In genomic region chr1:71695820-71696219, GRCh38 we compare ENCODE assay signal across 12 cellular contexts.
"Had no signal": no experiment of that assay in that cellular context is flagged by ENCODE, and none has a peak within 500 bp of the region (broad histone marks: within the 10 kb centered on the region; RNA-seq: fewer than 3 reads in every experiment).

No MANE protein-coding gene starts in this region.

- H3K4me1 ChIP-seq: prostate gland had no signal

- H3K36me3 ChIP-seq: cardiac muscle cell, prostate gland had no signal

- H3K9me3 ChIP-seq: prostate gland had no signal

- H3K4me3 ChIP-seq: cardiac muscle cell, prostate gland had no signal

- FAIRE-seq: endothelial cell of umbilical vein had no signal

- H3K27ac ChIP-seq: cardiac muscle cell, prostate gland had no signal

- ATAC-seq: activated CD8-positive, alpha-beta T cell treated with anti-CD3 and anti-CD28 coated beads for 36 hours; activated T-cell treated with anti-CD3 and anti-CD28 coated beads, Interleukin-2, amount 50 U/mL, for 72 hours; sciatic nerve had no signal

- H3K27me3 ChIP-seq: cardiac muscle cell had no signal

- DNase-seq: activated CD8-positive, alpha-beta memory T cell treated with anti-CD3 and anti-CD28 coated beads, Interleukin-2, amount 50 U/mL, for 4 hours; activated CD8-positive, alpha-beta T cell treated with anti-CD3 and anti-CD28 coated beads for 36 hours; activated gamma-delta T cell treated with Interleukin-2 at 50 U/mL for 16 hours; activated naive CD8-positive, alpha-beta T cell treated with anti-CD3 and anti-CD28 coated beads, Interleukin-2, amount 10 ng/mL, durations not matched to agents 7 days and 5 days; activated T-cell treated with anti-CD3 and anti-CD28 coated beads, Interleukin-2, amount 50 U/mL, for 72 hours; anterior cingulate cortex; stimulated activated CD4-positive, alpha-beta T cell treated with anti-CD3 and anti-CD28 coated beads, Interleukin-4, amount 100 ng/mL, for 1 hour; stimulated activated CD8-positive, alpha-beta memory T cell treated with anti-CD3 and anti-CD28 coated beads, Interleukin-4, amount 100 ng/mL, for 48 hours had no signal
